ENCODE assay signal across 1 cellular context in genomic region chr17:31444026-31444425, GRCh38.
TF ChIP-seq lines count a peak whose summit lies in the region.

No MANE protein-coding gene starts in this region.

TF ChIP-seq in H1, 55 proteins besides CTCF, POLR2A, EP300 and RAD21 (continued from another document):
- TF ChIP-seq USF2 (IDR thresholded peaks at IDR 0.05; ENCODE audit: low read length) (no peak), HDAC6 (IDR thresholded peaks at IDR 0.05; ENCODE audit: low read depth, low read length) (no peak)
